8 cellular contexts compared by ENCODE assay signal in the genomic region with DNA sequence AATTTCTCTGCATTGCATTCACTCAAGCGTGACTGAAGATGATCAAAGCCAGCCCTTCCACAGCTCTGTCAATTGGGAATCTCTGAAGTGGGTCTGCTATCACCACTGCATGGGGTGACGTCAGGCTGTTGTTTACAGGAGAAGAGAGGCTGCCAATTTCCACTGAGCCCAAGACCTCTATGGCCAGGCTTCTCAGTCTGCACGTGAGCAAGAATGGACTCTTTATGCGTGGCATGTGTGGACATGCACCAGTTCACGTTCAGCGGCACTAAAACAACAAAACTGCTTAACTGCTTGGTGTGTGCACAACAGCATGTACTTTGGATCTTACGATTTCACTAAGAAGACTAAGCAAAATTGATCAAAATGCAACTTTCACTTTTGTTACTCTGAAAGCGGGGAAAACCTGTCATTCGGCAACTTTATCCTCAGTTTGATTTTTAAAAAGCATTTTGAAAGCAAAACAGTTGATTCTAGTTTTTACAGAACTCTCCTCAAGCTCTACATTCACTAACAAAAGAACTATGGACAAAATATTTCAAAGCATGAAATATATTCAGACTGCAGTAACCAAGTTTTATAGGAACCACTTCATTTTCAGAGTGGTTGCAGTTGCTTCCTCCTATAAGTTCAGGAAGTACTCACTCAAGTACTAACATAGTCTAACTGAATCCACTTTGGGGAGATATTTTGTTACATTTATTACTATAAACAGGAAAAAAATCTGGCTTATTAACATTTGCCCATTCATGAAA.
DNase-seq lines count a peak whose midpoint lies in the region; ATAC-seq and TF ChIP-seq lines count a peak whose summit lies in the region.

No MANE protein-coding gene starts in this region.

- H3K56ac ChIP-seq in IMR-90 (ENCODE audit: extremely low read depth, insufficient read depth, low read length) = peak overlapping the region; percentile 73

- POLR2A ChIA-PET in IMR-90 (lab: Charles Lee; ENCODE audit: unreplicated experiment) = no interaction called here

- dilution Hi-C loops in IMR-90 (cut with HindIII; ENCODE audit: low sequenced_read_pairs, unreplicated experiment) = no loop called here

- peak; percentile 83 for DNase-seq in DMS153 treated with DMSO at 0.1 percent for 48 hours (lab: John Stamatoyannopoulos, UW; ENCODE audit: unreplicated experiment)
- peak; percentile 90 for DNase-seq in IMR-90
- DNase-seq in SJSA1 (ENCODE audit: low read depth in 1 of 2, low spot score in 2 of 2) = peak; percentile 59 to 72
- DNase-seq in right cardiac atrium = peak; percentile 59 to 82 (median 71)
- peak; percentile 74 for DNase-seq in renal cortical epithelial cell (ENCODE audit: low read depth)
- no peak for DNase-seq in SIG-M5 treated with dmso at 0.1 percent for 504 hours (lab: John Stamatoyannopoulos, UW; ENCODE audit: unreplicated experiment)
- no peak for DNase-seq in DMS114 treated with DMSO at 0.1 percent for 48 hours (lab: John Stamatoyannopoulos, UW; ENCODE audit: unreplicated experiment)

- H2AK5ac ChIP-seq in IMR-90 (ENCODE audit: low read depth, low read length) = peak overlapping the region; percentile 41; the same call in 1 of the 2 replicates

- peak; percentile 27; the same call in 1 of the 2 replicates for TF ChIP-seq RAD21 in IMR-90 (IDR thresholded peaks at IDR 0.05; ENCODE audit: low read length)

- peak overlapping the region; percentile 63; the same call in 1 of the 3 replicates for H2BK15ac ChIP-seq in IMR-90 (ENCODE audit: low read depth, low read length)

- H3K4me1 ChIP-seq in IMR-90 (ENCODE audit: control insufficient read depth, insufficient read depth, low read length) (peaks cover 4% of the 10 kb centered on the region), SJSA1 (replicated peaks) (peaks cover 16% of the 10 kb centered on the region), right cardiac atrium (ENCODE audit: control insufficient read depth, insufficient read depth, low read length) (no peaks in the 10 kb centered on the region)

- peak overlapping the region; percentile 92 for H2BK5ac ChIP-seq in IMR-90 (ENCODE audit: low read depth, low read length, poor library complexity, severe bottlenecking)

- H4K8ac ChIP-seq in IMR-90 (ENCODE audit: low read depth in 2 of 2, low read length in 2 of 2) = peak overlapping the region; percentile 6 to 96; a peak in 3 of 4 replicates

- peak overlapping the region; percentile 92 for H3K4me2 ChIP-seq in IMR-90 (ENCODE audit: low read depth, low read length)

- H3K27ac ChIP-seq in IMR-90 (ENCODE audit: insufficient read depth, low read length) (peak overlapping the region; percentile 46), SJSA1 (peak overlapping the region; percentile 19), angular gyrus (ENCODE audit: low read depth, low read length) (peak overlapping the region; percentile 49), right cardiac atrium (ENCODE audit: low read length) (peak overlapping the region; percentile 57)

- peak overlapping the region; percentile 89 for H2BK120ac ChIP-seq in IMR-90 (ENCODE audit: low read depth, low read length)

- peak overlapping the region; percentile 89 for H3K14ac ChIP-seq in IMR-90 (replicated peaks; ENCODE audit: low read depth, low read length)

- H3K27me3 ChIP-seq in IMR-90 (ENCODE audit: control insufficient read depth, insufficient read depth, low read length) (no peaks in the 10 kb centered on the region), SJSA1 (replicated peaks) (no peaks in the 10 kb centered on the region), right cardiac atrium (ENCODE audit: control insufficient read depth, insufficient read depth) (no peaks in the 10 kb centered on the region)

- H4K5ac ChIP-seq in IMR-90 (ENCODE audit: low read depth, low read length) = peak overlapping the region; percentile 98

- H4K20me1 ChIP-seq in IMR-90 (ENCODE audit: insufficient read depth, low read length) = no peaks in the 10 kb centered on the region

- peaks cover 0 to 6% of the 10 kb centered on the region in 2 experiments; a peak in 2 of 4 replicates for H3K79me1 ChIP-seq in IMR-90 (ENCODE audit: low read depth in 1 of 2, low read length in 2 of 2)

- intact Hi-C loops in IMR-90 (cut with micrococcal nuclease) (loop anchor here (5.0 kb wide), 3 partner anchors 33 to 78 kb away; a partner anchor contains a TSS), right cardiac atrium (cut with DNase I) (no loop called here)

- CTCF ChIA-PET in IMR-90 (lab: Yijun Ruan, JAX) = no interaction called here

- H3K4ac ChIP-seq in IMR-90 (ENCODE audit: low read depth, low read length) = peak overlapping the region; percentile 86

- peak overlapping the region; percentile 74 for H2AK9ac ChIP-seq in IMR-90 (replicated peaks; ENCODE audit: low read depth, low read length, poor library complexity)

- H3K36me3 ChIP-seq in IMR-90 (ENCODE audit: control insufficient read depth, insufficient read depth, low read length) = no peaks in the 10 kb centered on the region
- no peaks in the 10 kb centered on the region for H3K36me3 ChIP-seq in SJSA1

- peak; percentile 84 for ATAC-seq in IMR-90 (ENCODE audit: low read depth)
- ATAC-seq in right cardiac atrium = peak; percentile 94 to 96

- 7% methylated on average over 5 of the region's 9 CpGs; no CpG with 5 or more reads in 1 of the 2 experiments for WGBS in IMR-90 (ENCODE audit: extremely low coverage in 2 of 2, insufficient read length in 1 of 2), 2 experiments
- 21% methylated on average over 9 of the region's 9 CpGs for WGBS in right cardiac atrium

- peak overlapping the region; percentile 85 for H3K23ac ChIP-seq in IMR-90 (ENCODE audit: low read depth, low read length)

- peak overlapping the region; percentile 90 for H2BK20ac ChIP-seq in IMR-90 (ENCODE audit: low read depth, low read length)

- peak overlapping the region; percentile 91 for H2AFZ ChIP-seq in IMR-90 (replicated peaks; ENCODE audit: low read length, poor library complexity)

- H3K9me3 ChIP-seq in IMR-90 (ENCODE audit: control insufficient read depth, insufficient read depth, low read length) (no peaks in the 10 kb centered on the region), SJSA1 (replicated peaks) (no peaks in the 10 kb centered on the region), right cardiac atrium (ENCODE audit: control insufficient read depth, low read length) (no peaks in the 10 kb centered on the region)

- peak overlapping the region; percentile 67; the same call in 1 of the 2 replicates for H4K91ac ChIP-seq in IMR-90 (ENCODE audit: insufficient read depth, low read depth, low read length)

- peak overlapping the region; percentile 37; the same call in 1 of the 2 replicates for H3K9ac ChIP-seq in IMR-90 (ENCODE audit: low read depth, low read length)

- peak overlapping the region; percentile 97 for H3K18ac ChIP-seq in IMR-90 (ENCODE audit: low read depth, low read length)

- H3K4me3 ChIP-seq in IMR-90 (ENCODE audit: insufficient read depth, low read depth, low read length) (peak overlapping the region; percentile 42), SJSA1 (peak overlapping the region; percentile 36), right cardiac atrium (ENCODE audit: low read length) (peak overlapping the region; percentile 58)

- in situ Hi-C loops in IMR-90 (cut with MboI; ENCODE audit: low sequenced_read_pairs) = loop anchor here (5.0 kb wide), 1 partner anchor 73 kb away; no protein-coding TSS in a partner anchor

- H3K9me1 ChIP-seq in IMR-90 (ENCODE audit: insufficient read depth, low read length) = 0 out of 2 replicates have a peak, but pooled peaks cover 2% of the 10 kb centered on the region

- no TSS peak for BruUV-seq in IMR-90 (replicated peaks; lab: Mats Ljungman, UMichigan)

- TF ChIP-seq POLR2A in IMR-90 (IDR thresholded peaks at IDR 0.05; ENCODE audit: low read depth, low read length) = no peak

- no peak for TF ChIP-seq CTCF in IMR-90 (conservative IDR thresholded peaks at IDR 0.05; ENCODE audit: low read depth, low read length)

TF ChIP-seq in IMR-90, 13 proteins besides CTCF, POLR2A, EP300 and RAD21:
- TF ChIP-seq, protein P1, sequence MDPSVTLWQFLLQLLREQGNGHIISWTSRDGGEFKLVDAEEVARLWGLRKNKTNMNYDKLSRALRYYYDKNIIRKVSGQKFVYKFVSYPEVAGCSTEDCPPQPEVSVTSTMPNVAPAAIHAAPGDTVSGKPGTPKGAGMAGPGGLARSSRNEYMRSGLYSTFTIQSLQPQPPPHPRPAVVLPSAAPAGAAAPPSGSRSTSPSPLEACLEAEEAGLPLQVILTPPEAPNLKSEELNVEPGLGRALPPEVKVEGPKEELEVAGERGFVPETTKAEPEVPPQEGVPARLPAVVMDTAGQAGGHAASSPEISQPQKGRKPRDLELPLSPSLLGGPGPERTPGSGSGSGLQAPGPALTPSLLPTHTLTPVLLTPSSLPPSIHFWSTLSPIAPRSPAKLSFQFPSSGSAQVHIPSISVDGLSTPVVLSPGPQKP (IDR thresholded peaks at IDR 0.05; ENCODE audit: borderline replicate concordance, low read depth, low read length) = no peak
- peak; percentile 72; the same call in 1 of the 2 replicates for TF ChIP-seq MXI1 (IDR thresholded peaks at IDR 0.05; ENCODE audit: borderline replicate concordance, low read depth, low read length)
- no peak for TF ChIP-seq CHD1 (IDR thresholded peaks at IDR 0.05; ENCODE audit: low read depth, low read length)
- TF ChIP-seq CEBPB (IDR thresholded peaks at IDR 0.05; ENCODE audit: low read depth, low read length) = no peak; the same call in 1 of the 2 replicates
- TF ChIP-seq MAZ (IDR thresholded peaks at IDR 0.05; ENCODE audit: borderline replicate concordance, low read depth, low read length) = no peak
- TF ChIP-seq MAFK (IDR thresholded peaks at IDR 0.05; ENCODE audit: low read depth, low read length) = no peak
- TF ChIP-seq RFX5 (IDR thresholded peaks at IDR 0.05; ENCODE audit: low read depth, low read length) = no peak
- no peak for TF ChIP-seq NFE2L2 (IDR thresholded peaks at IDR 0.05; ENCODE audit: low read depth, low read length)
- peak; percentile 98 for TF ChIP-seq BHLHE40 (IDR thresholded peaks at IDR 0.05; ENCODE audit: low read depth, low read length)
- no peak for TF ChIP-seq FOS (IDR thresholded peaks at IDR 0.05; ENCODE audit: low read depth, low read length)
- no peak for TF ChIP-seq RCOR1 (IDR thresholded peaks at IDR 0.05; ENCODE audit: insufficient replicate concordance, low read length)
- TF ChIP-seq, protein P2, sequence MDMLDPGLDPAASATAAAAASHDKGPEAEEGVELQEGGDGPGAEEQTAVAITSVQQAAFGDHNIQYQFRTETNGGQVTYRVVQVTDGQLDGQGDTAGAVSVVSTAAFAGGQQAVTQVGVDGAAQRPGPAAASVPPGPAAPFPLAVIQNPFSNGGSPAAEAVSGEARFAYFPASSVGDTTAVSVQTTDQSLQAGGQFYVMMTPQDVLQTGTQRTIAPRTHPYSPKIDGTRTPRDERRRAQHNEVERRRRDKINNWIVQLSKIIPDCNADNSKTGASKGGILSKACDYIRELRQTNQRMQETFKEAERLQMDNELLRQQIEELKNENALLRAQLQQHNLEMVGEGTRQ (IDR thresholded peaks at IDR 0.05; ENCODE audit: low read depth, low read length) = peak; percentile 68; the same call in 1 of the 2 replicates
- no peak for TF ChIP-seq SMC3 (IDR thresholded peaks at IDR 0.05; ENCODE audit: low read depth, low read length)

Comparison
In these comparisons a context has a peak if more than half of its experiments do, and no peak if none do; other contexts are left out.
1. DNase-seq: peak in DMS153 treated with DMSO at 0.1 percent for 48 hours (single experiment), IMR-90 (single experiment), SJSA1 (2 of 2), right cardiac atrium (3 of 3) and renal cortical epithelial cell (single experiment); none in SIG-M5 treated with dmso at 0.1 percent for 504 hours (single experiment) and DMS114 treated with DMSO at 0.1 percent for 48 hours (single experiment).
2. Peak in every context shown above with its lines, with median percentiles within 50 percentile points of each other: H3K27ac ChIP-seq and H3K4me3 ChIP-seq.